In genomic region chr7:117010375-117011133, GRCh38 we compare ENCODE assay signal across 8 cellular contexts. TPM values are rescaled to one million over a fixed set of nuclear protein-coding genes. Genes with fewer than 3 reads are reported as not detected.
A peak's percentile ranks its signal among the peaks of the same experiment; 100 is the strongest.
DNase-seq lines count a peak whose midpoint lies in the region; ATAC-seq and TF ChIP-seq lines count a peak whose summit lies in the region.

No MANE protein-coding gene starts in this region.

- intact Hi-C loops in heart right ventricle (cut with DNase I) (loop anchor here in 1 of 10 donors (5.0 kb wide), 1 partner anchor 107 kb away; no protein-coding TSS in a partner anchor), uterus (cut with DNase I; ENCODE audit: low total_unique reads) (no loop called here)

- no peaks in the 10 kb centered on the region for H3K9me3 ChIP-seq in trophoblast cell (ENCODE audit: insufficient read depth, low read depth, low read length)
- H3K9me3 ChIP-seq in heart right ventricle = no peaks in the 10 kb centered on the region
- H3K9me3 ChIP-seq in uterus = no peaks in the 10 kb centered on the region

- H3K79me1 ChIP-seq in trophoblast cell (ENCODE audit: low read length) = no peaks in the 10 kb centered on the region

- peak overlapping the region; percentile 68 for H3K27ac Mint-ChIP-seq in activated naive CD4-positive, alpha-beta T cell treated with anti-CD3 and anti-CD28 coated beads, Interleukin-2, amount 10 ng/mL, durations not matched to agents 7 days and 5 days

- no peak overlapping the region for H3K4me2 ChIP-seq in trophoblast cell (ENCODE audit: low read length)

- H2BK120ac ChIP-seq in trophoblast cell (ENCODE audit: insufficient read depth, low read length, poor library complexity) = no peak overlapping the region

- H2AK5ac ChIP-seq in trophoblast cell (ENCODE audit: low read length) = no peak overlapping the region

- no peak overlapping the region for H3K9ac ChIP-seq in trophoblast cell (ENCODE audit: low read length)

- peaks cover 62% of the 10 kb centered on the region for H3K4me1 Mint-ChIP-seq in activated naive CD4-positive, alpha-beta T cell treated with anti-CD3 and anti-CD28 coated beads, Interleukin-2, amount 10 ng/mL, durations not matched to agents 7 days and 5 days

- no peaks in the 10 kb centered on the region for H3K9me3 Mint-ChIP-seq in activated naive CD4-positive, alpha-beta T cell treated with anti-CD3 and anti-CD28 coated beads, Interleukin-2, amount 10 ng/mL, durations not matched to agents 7 days and 5 days

- TF ChIP-seq CTCF in AG10803 (conservative IDR thresholded peaks at IDR 0.05; ENCODE audit: low read length) (no peak), heart right ventricle (IDR thresholded peaks at IDR 0.05) (no peak), uterus (IDR thresholded peaks at IDR 0.05) (no peak)

- no peak for TF ChIP-seq POLR2A in uterus (IDR thresholded peaks at IDR 0.05)

- DNase-seq in AG10803 (ENCODE audit: low read depth) (peak; percentile 9), trophoblast cell (no peak), heart right ventricle (no peak), uterus (no peak), KG1 (lab: John Stamatoyannopoulos, UW) (no peak)
- DNase-seq in activated naive CD4-positive, alpha-beta T cell treated with anti-CD3 and anti-CD28 coated beads, Interleukin-2, amount 10 ng/mL, durations not matched to agents 7 days and 5 days = no peak

- H2BK12ac ChIP-seq in trophoblast cell (ENCODE audit: low read length) = no peak overlapping the region

- H3K4me1 ChIP-seq in trophoblast cell (ENCODE audit: control insufficient read depth in 1 of 2, insufficient read depth in 2 of 2, low read length in 2 of 2) = no peaks in the 10 kb centered on the region
- peaks cover 2 to 73% (median 27%) of the 10 kb centered on the region in 9 donors for H3K4me1 ChIP-seq in heart right ventricle
- H3K4me1 ChIP-seq in uterus = no peaks in the 10 kb centered on the region

- H3K79me2 ChIP-seq in trophoblast cell (ENCODE audit: control insufficient read depth, insufficient read depth, low read length, poor library complexity) = no peaks in the 10 kb centered on the region

- 100% methylated on average over 1 of the region's 6 CpGs for WGBS in trophoblast cell (ENCODE audit: extremely low coverage, insufficient coverage, insufficient read length)
- WGBS in heart right ventricle, 2 donors = 93 to 94% methylated on average over 6 of the region's 6 CpGs

- H3K36me3 ChIP-seq in trophoblast cell (ENCODE audit: control insufficient read depth in 1 of 2, insufficient read depth in 2 of 2, low read length in 2 of 2) (no peaks in the 10 kb centered on the region), heart right ventricle (no peaks in the 10 kb centered on the region), uterus (no peaks in the 10 kb centered on the region)

- H2BK5ac ChIP-seq in trophoblast cell (ENCODE audit: low read depth, low read length, poor library complexity) = no peak overlapping the region

- H3K27me3 Mint-ChIP-seq in activated naive CD4-positive, alpha-beta T cell treated with anti-CD3 and anti-CD28 coated beads, Interleukin-2, amount 10 ng/mL, durations not matched to agents 7 days and 5 days = peaks cover 15% of the 10 kb centered on the region

- peak overlapping the region; percentile 24 for H3K4me3 Mint-ChIP-seq in activated naive CD4-positive, alpha-beta T cell treated with anti-CD3 and anti-CD28 coated beads, Interleukin-2, amount 10 ng/mL, durations not matched to agents 7 days and 5 days

- H3K18ac ChIP-seq in trophoblast cell (ENCODE audit: low read length) = no peak overlapping the region

- ATAC-seq in GM19035 (IDR thresholded peaks at IDR 0.05; ENCODE audit: unreplicated experiment) (peak; percentile 38), HG03064 (IDR thresholded peaks at IDR 0.05; ENCODE audit: low read depth, unreplicated experiment) (peak; percentile 31), heart right ventricle (no peak)

- no peak overlapping the region for H4K12ac ChIP-seq in trophoblast cell (ENCODE audit: low read depth, low read length)

- CTCF ChIA-PET in activated naive CD4-positive, alpha-beta T cell treated with anti-CD3 and anti-CD28 coated beads, Interleukin-2, amount 10 ng/mL, durations not matched to agents 7 days and 5 days (lab: Charles Lee) = interaction anchor here (1.2 to 9.9 kb wide), 4 partner anchors 18 to 117 kb away, joined by 4 to 91 read pairs (median 6); no protein-coding TSS in a partner anchor

- H4K8ac ChIP-seq in trophoblast cell (ENCODE audit: low read depth, low read length) = no peak overlapping the region

- H3K14ac ChIP-seq in trophoblast cell (ENCODE audit: low read length) = no peak overlapping the region

- H2AFZ ChIP-seq in trophoblast cell (ENCODE audit: insufficient read depth, low read length, poor library complexity) = no peak overlapping the region

- H4K91ac ChIP-seq in trophoblast cell (ENCODE audit: low read depth, low read length) = no peak overlapping the region

- H3K36me3 Mint-ChIP-seq in activated naive CD4-positive, alpha-beta T cell treated with anti-CD3 and anti-CD28 coated beads, Interleukin-2, amount 10 ng/mL, durations not matched to agents 7 days and 5 days = peaks cover 2% of the 10 kb centered on the region

- H3K23ac ChIP-seq in trophoblast cell (ENCODE audit: low read length) = no peak overlapping the region

- no peak overlapping the region for H3K4ac ChIP-seq in trophoblast cell (ENCODE audit: low read depth, low read length)

- no peak overlapping the region for H3K27ac ChIP-seq in trophoblast cell (ENCODE audit: low read depth, low read length)
- no peak overlapping the region for H3K27ac ChIP-seq in heart right ventricle
- no peak overlapping the region for H3K27ac ChIP-seq in uterus

- no peaks in the 10 kb centered on the region for H3K27me3 ChIP-seq in trophoblast cell (ENCODE audit: insufficient read depth, low read length)
- H3K27me3 ChIP-seq in heart right ventricle = no peaks in the 10 kb centered on the region
- H3K27me3 ChIP-seq in uterus = no peaks in the 10 kb centered on the region

- no peak overlapping the region for H3K4me3 ChIP-seq in AG10803 (ENCODE audit: low read length)
- no peak overlapping the region for H3K4me3 ChIP-seq in trophoblast cell (ENCODE audit: low read depth, low read length)
- no peak overlapping the region for H3K4me3 ChIP-seq in heart right ventricle
- no peak overlapping the region for H3K4me3 ChIP-seq in uterus

RNA-seq across cellular contexts. Expression of gene ST7, which starts 57.3 kb away (rescaled TPM):
- polyA plus RNA-seq in trophoblast cell (2013) = 17.9 and 18.5 TPM in 2 replicates
- total RNA-seq in heart right ventricle (10 to 100 TPM; 20.6 to 40.2 (median 24.4) TPM), uterus (10 to 100 TPM; 27.4 to 41.0 (median 31.4) TPM)
- polyA plus RNA-seq in heart right ventricle = 10 to 100 TPM; 20.1 to 22.7 TPM

Comparison
In these comparisons a context has a peak if more than half of its experiments do, and no peak if none do; other contexts are left out.
1. ATAC-seq: peak in GM19035 (single experiment) and HG03064 (single experiment); none in heart right ventricle (0 of 8).